15 cellular contexts compared by ENCODE assay signal in genomic region chr14:70916776-70917175, GRCh38. TPM values are rescaled to one million over a fixed set of nuclear protein-coding genes. Genes with fewer than 3 reads are reported as not detected.
DNase-seq lines count a peak whose midpoint lies in the region; ATAC-seq and TF ChIP-seq lines count a peak whose summit lies in the region.
"Had no signal": no experiment of that assay in that cellular context is flagged by ENCODE, and none has a peak within 500 bp of the region (broad histone marks: within the 10 kb centered on the region; RNA-seq: fewer than 3 reads in every experiment).

No MANE protein-coding gene starts in this region.

- H2AFZ ChIP-seq in Loucy (ENCODE audit: low read length): no peak overlapping the region
- no peak overlapping the region for H2AFZ ChIP-seq in smooth muscle cell (ENCODE audit: low read depth)

- H3K9me2 ChIP-seq in Loucy (replicated peaks; ENCODE audit: low read depth, low read length): no peaks in the 10 kb centered on the region

- H3K9me3 ChIP-seq in Loucy (ENCODE audit: insufficient read depth, low read depth, low read length) (no peaks in the 10 kb centered on the region), smooth muscle cell (replicated peaks; ENCODE audit: low read depth) (no peaks in the 10 kb centered on the region), sigmoid colon (no peaks in the 10 kb centered on the region)
- H3K9me3 ChIP-seq: vagina had no signal

- DNase-seq in activated naive CD4-positive, alpha-beta T cell treated with anti-CD3 and anti-CD28 coated beads, Interleukin-2, amount 10 ng/mL, durations not matched to agents 7 days and 5 days: no peak
- no peak for DNase-seq in activated naive CD4-positive, alpha-beta T cell treated with anti-CD3 and anti-CD28 coated beads, Interleukin-2, amount 50 U/mL, for 72 hours (ENCODE audit: low spot score in 2 of 2)
- DNase-seq in smooth muscle cell (lab: John Stamatoyannopoulos, UW; ENCODE audit: unreplicated experiment) (no peak), sigmoid colon (no peak), NCI-H2107 treated with DMSO at 0.1 percent for 48 hours (lab: John Stamatoyannopoulos, UW; ENCODE audit: unreplicated experiment) (no peak)
- DNase-seq: activated gamma-delta T cell, brain microvascular endothelial cell, dorsolateral prefrontal cortex, erythroblast, NCI-H226 had no signal

- peaks cover 66% of the 10 kb centered on the region for H3K4me1 Mint-ChIP-seq in activated naive CD4-positive, alpha-beta T cell treated with anti-CD3 and anti-CD28 coated beads, Interleukin-2, amount 10 ng/mL, durations not matched to agents 7 days and 5 days
- H3K4me1 Mint-ChIP-seq in dendritic cell treated with granulocyte-macrophage colony-stimulating factor and Interleukin-4, amounts not matched to agents 40 ng/mL and 50 ng/mL, for 4 days (ENCODE audit: low read depth): peaks cover 51% of the 10 kb centered on the region

- WGBS in smooth muscle cell (ENCODE audit: low lambda C conversion rate): 80% methylated on average over 4 of the region's 4 CpGs
- 85 to 95% methylated on average over 4 of the region's 4 CpGs for WGBS in sigmoid colon, 2 donors

- H3K4me2 ChIP-seq in Loucy (ENCODE audit: low read depth, low read length, poor library complexity, severe bottlenecking) (peak overlapping the region; percentile 77), smooth muscle cell (no peak overlapping the region)

- no peak overlapping the region for H3K9ac ChIP-seq in Loucy (ENCODE audit: low read depth, low read length, poor library complexity, severe bottlenecking)
- H3K9ac ChIP-seq in smooth muscle cell (ENCODE audit: low read depth): no peak overlapping the region

- H3K36me3 ChIP-seq in Loucy (ENCODE audit: insufficient read depth, low read length) (peaks cover 5% of the 10 kb centered on the region), smooth muscle cell (ENCODE audit: low read depth) (no peaks in the 10 kb centered on the region), sigmoid colon (no peaks in the 10 kb centered on the region)
- H3K36me3 ChIP-seq: vagina had no signal

- H3F3A ChIP-seq in Loucy (ENCODE audit: low read depth) (peaks cover 11% of the 10 kb centered on the region; the same call in 1 of the 2 replicates), smooth muscle cell (ENCODE audit: low read depth) (no peaks in the 10 kb centered on the region)

- CTCF ChIA-PET in activated naive CD4-positive, alpha-beta T cell treated with anti-CD3 and anti-CD28 coated beads, Interleukin-2, amount 10 ng/mL, durations not matched to agents 7 days and 5 days (lab: Charles Lee): interaction anchor here (2.2 kb wide), 1 partner anchor 9 kb away, joined by 8 read pairs; the partner anchor contains the start of gene PCNX1

- no peaks in the 10 kb centered on the region for H3K27me3 ChIP-seq in Loucy (ENCODE audit: insufficient read depth, low read length, poor library complexity, severe bottlenecking)
- H3K27me3 ChIP-seq in smooth muscle cell (ENCODE audit: low read depth): no peaks in the 10 kb centered on the region
- no peaks in the 10 kb centered on the region for H3K27me3 ChIP-seq in sigmoid colon
- H3K27me3 ChIP-seq: brain microvascular endothelial cell, dorsolateral prefrontal cortex, vagina had no signal

- TF ChIP-seq CTCF in Loucy (conservative IDR thresholded peaks at IDR 0.05; ENCODE audit: low read length): no peak
- TF ChIP-seq CTCF in smooth muscle cell (IDR thresholded peaks at IDR 0.05; ENCODE audit: borderline replicate concordance, insufficient read depth, poor library complexity, severe bottlenecking): no peak
- TF ChIP-seq CTCF in sigmoid colon (IDR thresholded peaks at IDR 0.05): no peak

- no peak for TF ChIP-seq EP300 in sigmoid colon (IDR thresholded peaks at IDR 0.05)

- H3K36me3 Mint-ChIP-seq in activated naive CD4-positive, alpha-beta T cell treated with anti-CD3 and anti-CD28 coated beads, Interleukin-2, amount 10 ng/mL, durations not matched to agents 7 days and 5 days: peaks cover 28% of the 10 kb centered on the region
- H3K36me3 Mint-ChIP-seq in activated naive CD4-positive, alpha-beta T cell treated with anti-CD3 and anti-CD28 coated beads, Interleukin-2, amount 50 U/mL, for 72 hours: peaks cover 13 to 16% of the 10 kb centered on the region in 2 donors
- peaks cover 7% of the 10 kb centered on the region for H3K36me3 Mint-ChIP-seq in dendritic cell treated with granulocyte-macrophage colony-stimulating factor and Interleukin-4, amounts not matched to agents 40 ng/mL and 50 ng/mL, for 4 days (ENCODE audit: low read depth)

- no peak for TF ChIP-seq POLR2A in sigmoid colon (IDR thresholded peaks at IDR 0.05)

- H3K79me2 ChIP-seq in Loucy (ENCODE audit: insufficient read depth, low read length) (peaks cover 99% of the 10 kb centered on the region), smooth muscle cell (ENCODE audit: low read depth) (peaks cover 100% of the 10 kb centered on the region)

- intact Hi-C loops in dendritic cell treated with granulocyte-macrophage colony-stimulating factor and Interleukin-4, amounts not matched to agents 40 ng/mL and 50 ng/mL, for 4 days (cut with micrococcal nuclease): no loop called here
- intact Hi-C loops in sigmoid colon (cut with DNase I): no loop called here

- H3K4me3 Mint-ChIP-seq in activated naive CD4-positive, alpha-beta T cell treated with anti-CD3 and anti-CD28 coated beads, Interleukin-2, amount 10 ng/mL, durations not matched to agents 7 days and 5 days: no peak overlapping the region
- no peak overlapping the region for H3K4me3 Mint-ChIP-seq in dendritic cell treated with granulocyte-macrophage colony-stimulating factor and Interleukin-4, amounts not matched to agents 40 ng/mL and 50 ng/mL, for 4 days

- peak overlapping the region; percentile 74 for H3K27ac Mint-ChIP-seq in activated naive CD4-positive, alpha-beta T cell treated with anti-CD3 and anti-CD28 coated beads, Interleukin-2, amount 10 ng/mL, durations not matched to agents 7 days and 5 days
- no peak overlapping the region for H3K27ac Mint-ChIP-seq in activated naive CD4-positive, alpha-beta T cell treated with anti-CD3 and anti-CD28 coated beads, Interleukin-2, amount 50 U/mL, for 72 hours
- peak overlapping the region; percentile 38 for H3K27ac Mint-ChIP-seq in dendritic cell treated with granulocyte-macrophage colony-stimulating factor and Interleukin-4, amounts not matched to agents 40 ng/mL and 50 ng/mL, for 4 days

- H3K27me3 Mint-ChIP-seq in activated naive CD4-positive, alpha-beta T cell treated with anti-CD3 and anti-CD28 coated beads, Interleukin-2, amount 10 ng/mL, durations not matched to agents 7 days and 5 days: no peaks in the 10 kb centered on the region
- H3K27me3 Mint-ChIP-seq in dendritic cell treated with granulocyte-macrophage colony-stimulating factor and Interleukin-4, amounts not matched to agents 40 ng/mL and 50 ng/mL, for 4 days: no peaks in the 10 kb centered on the region

- H3K4me3 ChIP-seq in Loucy (ENCODE audit: low read length, poor library complexity, severe bottlenecking): peak overlapping the region; percentile 19
- no peak overlapping the region for H3K4me3 ChIP-seq in smooth muscle cell
- no peak overlapping the region for H3K4me3 ChIP-seq in sigmoid colon
- H3K4me3 ChIP-seq: dorsolateral prefrontal cortex, vagina had no signal

- H3K27ac ChIP-seq in smooth muscle cell (ENCODE audit: low read depth) (peak overlapping the region; percentile 3), sigmoid colon (no peak overlapping the region)
- H3K27ac ChIP-seq: brain microvascular endothelial cell, vagina had no signal

- peaks cover 92% of the 10 kb centered on the region for H3K4me1 ChIP-seq in Loucy (ENCODE audit: insufficient read depth, low read length, poor library complexity, severe bottlenecking)
- H3K4me1 ChIP-seq in smooth muscle cell (ENCODE audit: low read depth): peaks cover 33% of the 10 kb centered on the region
- H3K4me1 ChIP-seq in sigmoid colon: peaks cover 0 to 64% (median 43%) of the 10 kb centered on the region in 4 donors

- no peaks in the 10 kb centered on the region for H3K9me3 Mint-ChIP-seq in activated naive CD4-positive, alpha-beta T cell treated with anti-CD3 and anti-CD28 coated beads, Interleukin-2, amount 10 ng/mL, durations not matched to agents 7 days and 5 days
- H3K9me3 Mint-ChIP-seq in activated naive CD4-positive, alpha-beta T cell treated with anti-CD3 and anti-CD28 coated beads, Interleukin-2, amount 50 U/mL, for 72 hours: no peaks in the 10 kb centered on the region
- no peaks in the 10 kb centered on the region for H3K9me3 Mint-ChIP-seq in dendritic cell treated with granulocyte-macrophage colony-stimulating factor and Interleukin-4, amounts not matched to agents 40 ng/mL and 50 ng/mL, for 4 days

- ATAC-seq in activated naive CD4-positive, alpha-beta T cell treated with anti-CD3 and anti-CD28 coated beads, Interleukin-2, amount 50 U/mL, for 72 hours: no peak
- ATAC-seq in HG03196 (IDR thresholded peaks at IDR 0.05; ENCODE audit: unreplicated experiment): no peak
- ATAC-seq: HepG2 had no signal

- H4K20me1 ChIP-seq in Loucy (ENCODE audit: insufficient read depth, low read length, poor library complexity, severe bottlenecking): peaks cover 88% of the 10 kb centered on the region
- H4K20me1 ChIP-seq in smooth muscle cell (ENCODE audit: low read depth): peaks cover 100% of the 10 kb centered on the region

RNA-seq across cellular contexts. Expression of gene PCNX1, which starts 9.5 kb away (rescaled TPM):
- total RNA-seq in activated naive CD4-positive, alpha-beta T cell treated with anti-CD3 and anti-CD28 coated beads, Interleukin-2, amount 50 U/mL, for 72 hours: 100 to 1,000 TPM in 1 of 2 donors, 10 to 100 TPM in 1; 67.4 to 107 TPM
- 68.2 and 80.3 TPM in 2 replicates for total RNA-seq in smooth muscle cell
- 12.2 and 18.6 TPM in 2 replicates for polyA plus RNA-seq in smooth muscle cell
- total RNA-seq in sigmoid colon: 10 to 100 TPM; 62.8 to 73.9 (median 70.1) TPM
- 10 to 100 TPM in 1 of 3 donors, 1 to 10 TPM in 2; 1.2 to 12.2 (median 1.8) TPM for polyA plus RNA-seq in sigmoid colon

Comparison
In these comparisons a context has a peak if more than half of its experiments do, and no peak if none do; other contexts are left out.
1. H3K27ac Mint-ChIP-seq: peak in activated naive CD4-positive, alpha-beta T cell treated with anti-CD3 and anti-CD28 coated beads, Interleukin-2, amount 10 ng/mL, durations not matched to agents 7 days and 5 days (single experiment) and dendritic cell treated with granulocyte-macrophage colony-stimulating factor and Interleukin-4, amounts not matched to agents 40 ng/mL and 50 ng/mL, for 4 days (single experiment); none in activated naive CD4-positive, alpha-beta T cell treated with anti-CD3 and anti-CD28 coated beads, Interleukin-2, amount 50 U/mL, for 72 hours (0 of 2).